In genomic region chr11:10233581-10233980, GRCh38 we compare ENCODE assay signal across 19 cellular contexts.
DNase-seq lines count a peak whose midpoint lies in the region; ATAC-seq and TF ChIP-seq lines count a peak whose summit lies in the region.
"Had no signal": no experiment of that assay in that cellular context is flagged by ENCODE, and none has a peak within 500 bp of the region (broad histone marks: within the 10 kb centered on the region; RNA-seq: fewer than 3 reads in every experiment).

No MANE protein-coding gene starts in this region.

- DNase-seq in AG08396 (ENCODE audit: low spot score) (peak; percentile 39), HT1080 (ENCODE audit: low read depth) (peak; percentile 48), astrocyte of the spinal cord (ENCODE audit: low read depth, low spot score) (peak; percentile 56), islet precursor cell (peak; percentile 79), SIG-M5 (lab: John Stamatoyannopoulos, UW) (no peak), NCI-H2081 treated with DMSO at 0.1 percent for 48 hours (lab: John Stamatoyannopoulos, UW) (no peak), esophagus squamous epithelium (lab: John Stamatoyannopoulos, UW) (no peak)
- DNase-seq: activated T-cell treated with anti-CD3 and anti-CD28 coated beads, Interleukin-2, amount 50 U/mL, for 24 hours; GDM1; naive thymus-derived CD4-positive, alpha-beta T cell; NCI-H1092; NCI-H446 treated with DMSO at 0.1 percent for 48 hours; Right ventricle myocardium superior had no signal

- TF ChIP-seq CTCF in astrocyte of the spinal cord (IDR thresholded peaks at IDR 0.05; ENCODE audit: low read depth, low read length) (no peak), esophagus squamous epithelium (IDR thresholded peaks at IDR 0.05) (no peak)

- ATAC-seq in GM21825 (IDR thresholded peaks at IDR 0.05; ENCODE audit: unreplicated experiment) = no peak
- ATAC-seq: esophagus mucosa; naive thymus-derived CD4-positive, alpha-beta T cell; WTC11 had no signal

- intact Hi-C loops in esophagus squamous epithelium (cut with DNase I) = no loop called here

- no peaks in the 10 kb centered on the region for H3K9me3 ChIP-seq in esophagus squamous epithelium
- H3K9me3 ChIP-seq: ascending aorta had no signal

- H3K4me3 ChIP-seq in astrocyte of the spinal cord (ENCODE audit: low read depth, low read length) (no peak overlapping the region), esophagus squamous epithelium (no peak overlapping the region)
- H3K4me3 ChIP-seq: ascending aorta, BLaER1 had no signal

- H3K4me1 ChIP-seq in esophagus squamous epithelium = peaks cover 0 to 5% (median 0%) of the 10 kb centered on the region in 3 donors
- H3K4me1 ChIP-seq: ascending aorta, BLaER1 had no signal

- in situ Hi-C loops in astrocyte of the spinal cord (cut with HindIII; ENCODE audit: low sequenced_read_pairs) = no loop called here

- H3K36me3 ChIP-seq in esophagus squamous epithelium = peaks cover 0 to 10% (median 0%) of the 10 kb centered on the region in 3 donors
- H3K36me3 ChIP-seq: ascending aorta, BLaER1 had no signal

- 61 to 75% methylated on average over 2 of the region's 2 CpGs for WGBS in esophagus squamous epithelium, 2 donors

- TF ChIP-seq POLR2A in esophagus squamous epithelium (IDR thresholded peaks at IDR 0.05) = no peak

- no peaks in the 10 kb centered on the region for H3K27me3 ChIP-seq in esophagus squamous epithelium
- H3K27me3 ChIP-seq: ascending aorta, BLaER1 had no signal

- no peak overlapping the region for H3K27ac ChIP-seq in esophagus squamous epithelium
- H3K27ac ChIP-seq: ascending aorta, BLaER1, HL-60 had no signal

Comparison
In these comparisons a context has a peak if more than half of its experiments do, and no peak if none do; other contexts are left out.
1. DNase-seq: peak in AG08396 (single experiment), HT1080 (single experiment), astrocyte of the spinal cord (single experiment) and islet precursor cell (single experiment); none in SIG-M5 (single experiment), NCI-H2081 treated with DMSO at 0.1 percent for 48 hours (single experiment) and esophagus squamous epithelium (single experiment).